In genomic region chr11:65403607-65404121, GRCh38 we compare ENCODE assay signal across 11 cellular contexts. TPM values are rescaled to one million over a fixed set of nuclear protein-coding genes. Genes with fewer than 3 reads are reported as not detected.
DNase-seq lines count a peak whose midpoint lies in the region; ATAC-seq, FAIRE-seq and TF ChIP-seq lines count a peak whose summit lies in the region.
"Had no signal": no experiment of that assay in that cellular context is flagged by ENCODE, and none has a peak within 500 bp of the region (broad histone marks: within the 10 kb centered on the region; RNA-seq: fewer than 3 reads in every experiment).

No MANE protein-coding gene starts in this region.

- H3K79me2 ChIP-seq in OCI-LY3 (ENCODE audit: low read length): no peaks in the 10 kb centered on the region

- ATAC-seq in heart left ventricle: peak in 3 of 4 donors; percentile 16 to 52 (median 52)
- no peak for ATAC-seq in GM21717 (IDR thresholded peaks at IDR 0.05; ENCODE audit: unreplicated experiment)

- no peaks in the 10 kb centered on the region for H3K27me3 ChIP-seq in OCI-LY3 (ENCODE audit: low read depth, low read length)
- no peaks in the 10 kb centered on the region for H3K27me3 ChIP-seq in heart left ventricle
- no peaks in the 10 kb centered on the region for H3K27me3 ChIP-seq in spleen (replicated peaks in 1 of 7)

- H3K36me3 ChIP-seq in OCI-LY3 (replicated peaks; ENCODE audit: low read depth, low read length) (peaks cover 39% of the 10 kb centered on the region), heart left ventricle (peaks cover 2 to 93% (median 81%) of the 10 kb centered on the region in 9 donors), spleen (peaks cover 7 to 100% (median 82%) of the 10 kb centered on the region in 6 donors)

- TF ChIP-seq CTCF in OCI-LY3 (IDR thresholded peaks at IDR 0.05; ENCODE audit: low read depth, low read length): no peak
- no peak for TF ChIP-seq CTCF in heart left ventricle (IDR thresholded peaks at IDR 0.05)
- no peak for TF ChIP-seq CTCF in spleen (IDR thresholded peaks at IDR 0.05 in 8 of 11, conservative IDR thresholded peaks at IDR 0.05 in 3 of 11)

- peak overlapping the region; percentile 80 for H3K27ac ChIP-seq in OCI-LY3 (ENCODE audit: low read length)
- H3K27ac ChIP-seq in heart left ventricle: peak overlapping the region; percentile 24 to 88 (median 72)
- peak overlapping the region; percentile 65 to 91 (median 84) for H3K27ac ChIP-seq in spleen

- H3K4me1 ChIP-seq in OCI-LY3 (ENCODE audit: low read length) (peaks cover 32% of the 10 kb centered on the region), heart left ventricle (peaks cover 0 to 25% (median 13%) of the 10 kb centered on the region in 12 donors), spleen (peaks cover 14 to 69% (median 57%) of the 10 kb centered on the region in 6 donors)

- H4K20me1 ChIP-seq in OCI-LY3 (ENCODE audit: insufficient read depth, low read length): no peaks in the 10 kb centered on the region; the same call in 1 of the 2 replicates

- WGBS in heart left ventricle, 4 donors: 61 to 66% (median 65%) methylated on average over 12 of the region's 12 CpGs
- 23 to 53% (median 31%) methylated on average over 8 to 12 of the region's 12 CpGs for WGBS in spleen, 5 donors

- DNase-seq in GM18507 (ENCODE audit: extremely low spot score, insufficient read length, low read depth) (no peak), heart left ventricle (peak in 1 of 5 donors; percentile 45), spleen (no peak), ureter (ENCODE audit: low spot score) (no peak), cerebellar cortex (ENCODE audit: low spot score) (no peak), NCI-H774 (lab: John Stamatoyannopoulos, UW) (no peak)
- DNase-seq: DND-41; stimulated activated CD4-positive, alpha-beta T cell treated with anti-CD3 and anti-CD28 coated beads, Interleukin-4, amount 100 ng/mL, for 24 hours had no signal

- FAIRE-seq in GM18507 (lab: Jason Lieb, UNC): peak; percentile 85
- FAIRE-seq: RCC 7860 had no signal

- TF ChIP-seq POLR2A in heart left ventricle (IDR thresholded peaks at IDR 0.05) (no peak), spleen (IDR thresholded peaks at IDR 0.05) (no peak)

- intact Hi-C loops in heart left ventricle (cut with DNase I): loop anchor here in 1 of 10 donors (2.0 kb wide), 1 partner anchor 13 kb away; no protein-coding TSS in a partner anchor
- intact Hi-C loops in spleen (cut with DNase I; ENCODE audit: low total_unique reads): no loop called here

- peak overlapping the region; percentile 94 for H3K4me2 ChIP-seq in OCI-LY3 (ENCODE audit: low read length)

- H3K9me3 ChIP-seq in OCI-LY3 (ENCODE audit: insufficient read depth, low read length): no peaks in the 10 kb centered on the region
- H3K9me3 ChIP-seq in heart left ventricle: no peaks in the 10 kb centered on the region
- no peaks in the 10 kb centered on the region for H3K9me3 ChIP-seq in spleen

- H2AFZ ChIP-seq in OCI-LY3 (ENCODE audit: low read depth, low read length): no peak overlapping the region

- H3K4me3 ChIP-seq in OCI-LY3 (ENCODE audit: low read length) (peak overlapping the region; percentile 35), heart left ventricle (no peak overlapping the region), spleen (peak overlapping the region in 1 of 8 donors; percentile 35)

- H3K9ac ChIP-seq in OCI-LY3 (ENCODE audit: low read length): peak overlapping the region; percentile 33; the same call in 1 of the 2 replicates

RNA-seq across cellular contexts. Expression of gene FRMD8, which starts 17.2 kb away (rescaled TPM):
- total RNA-seq in heart left ventricle (10 to 100 TPM in 7 of 9 donors, 1 to 10 TPM in 2; 6.1 to 24.1 (median 11.3) TPM), spleen (100 to 1,000 TPM in 3 of 7 donors, 10 to 100 TPM in 4; 65.4 to 128 (median 99.5) TPM), ureter (31.2 TPM)
- polyA plus RNA-seq in heart left ventricle (10 to 100 TPM in 1 of 2 donors, 1 to 10 TPM in 1; 8.0 to 16.3 TPM), spleen (10 to 100 TPM; 19.3 to 32.0 (median 23.4) TPM)

RNA-seq across cellular contexts. Expression of gene NEAT1, which starts 18.9 kb away (rescaled TPM):
- total RNA-seq in heart left ventricle (100 to 1,000 TPM in 7 of 9 donors, 10 to 100 TPM in 2; 17.0 to 760 (median 507) TPM), spleen (1,000 to 10,000 TPM in 2 of 7 donors, 100 to 1,000 TPM in 5; 266 to 1,804 (median 799) TPM), ureter (1,155 TPM)
- polyA plus RNA-seq in heart left ventricle (100 to 1,000 TPM; 104 to 532 TPM), spleen (1,000 to 10,000 TPM in 2 of 3 donors, 100 to 1,000 TPM in 1; 526 to 1,090 (median 1,018) TPM)

RNA-seq across cellular contexts. Expression of gene SLC25A45, which starts 21.2 kb away (rescaled TPM):
- total RNA-seq in heart left ventricle (10 to 100 TPM in 1 of 9 donors, 1 to 10 TPM in 8; 3.8 to 11.6 (median 6.6) TPM), spleen (10 to 100 TPM; 11.6 to 33.4 (median 25.7) TPM), ureter (9.4 TPM)
- polyA plus RNA-seq in heart left ventricle (1 to 10 TPM; 3.8 to 6.6 TPM), spleen (10 to 100 TPM; 14.1 to 26.2 (median 24.1) TPM)

RNA-seq across cellular contexts. Expression of gene TIGD3, which starts 49.1 kb away (rescaled TPM):
- total RNA-seq in heart left ventricle: under 1 TPM in 7 of 9 donors, not detected in 2; 0.19 to 0.91 (median 0.47) TPM
- under 1 TPM; 0.29 to 0.42 TPM for polyA plus RNA-seq in heart left ventricle
- total RNA-seq in spleen: 1 to 10 TPM in 2 of 7 donors, under 1 TPM in 5; 0.56 to 2.7 (median 0.79) TPM
- 1 to 10 TPM; 1.1 to 2.1 (median 1.4) TPM for polyA plus RNA-seq in spleen
- not detected for total RNA-seq in ureter
